ENCODE assay signal across 8 cellular contexts in the genomic region with DNA sequence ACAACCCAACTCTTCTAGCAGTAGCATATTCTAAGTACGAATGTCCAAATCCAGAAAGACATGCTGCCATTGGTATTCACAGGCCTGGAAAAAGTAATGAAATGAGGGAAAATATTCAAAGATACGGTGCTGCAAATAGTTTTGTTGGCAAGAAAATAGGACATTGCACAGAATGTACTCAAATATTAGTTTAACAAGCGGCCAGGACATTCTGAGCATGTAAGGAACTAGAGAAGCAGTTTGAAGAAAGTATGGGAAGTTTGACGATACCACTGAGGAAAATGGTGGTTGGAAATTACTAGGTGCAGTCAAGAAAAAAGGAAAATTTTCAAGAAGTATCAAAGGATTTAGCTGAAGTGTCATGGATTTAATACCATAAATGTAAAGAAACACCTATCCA.
"Had no signal": no experiment of that assay in that cellular context is flagged by ENCODE, and none has a peak within 500 bp of the region (broad histone marks: within the 10 kb centered on the region; RNA-seq: fewer than 3 reads in every experiment).

No MANE protein-coding gene starts in this region.

- H3K4me1 ChIP-seq: HAP-1 had no signal

- H3K9me3 ChIP-seq: HAP-1 had no signal

- H3K4me3 ChIP-seq: GM23248, HAP-1, K562 had no signal

- H3K27ac ChIP-seq: GM23248 had no signal

- DNase-seq: GM23248, GOT3, H7, HFFc6, IMR-90, KG1 had no signal

- H3K36me3 ChIP-seq: HAP-1 had no signal
